1 cellular context compared by ENCODE assay signal in the genomic region with DNA sequence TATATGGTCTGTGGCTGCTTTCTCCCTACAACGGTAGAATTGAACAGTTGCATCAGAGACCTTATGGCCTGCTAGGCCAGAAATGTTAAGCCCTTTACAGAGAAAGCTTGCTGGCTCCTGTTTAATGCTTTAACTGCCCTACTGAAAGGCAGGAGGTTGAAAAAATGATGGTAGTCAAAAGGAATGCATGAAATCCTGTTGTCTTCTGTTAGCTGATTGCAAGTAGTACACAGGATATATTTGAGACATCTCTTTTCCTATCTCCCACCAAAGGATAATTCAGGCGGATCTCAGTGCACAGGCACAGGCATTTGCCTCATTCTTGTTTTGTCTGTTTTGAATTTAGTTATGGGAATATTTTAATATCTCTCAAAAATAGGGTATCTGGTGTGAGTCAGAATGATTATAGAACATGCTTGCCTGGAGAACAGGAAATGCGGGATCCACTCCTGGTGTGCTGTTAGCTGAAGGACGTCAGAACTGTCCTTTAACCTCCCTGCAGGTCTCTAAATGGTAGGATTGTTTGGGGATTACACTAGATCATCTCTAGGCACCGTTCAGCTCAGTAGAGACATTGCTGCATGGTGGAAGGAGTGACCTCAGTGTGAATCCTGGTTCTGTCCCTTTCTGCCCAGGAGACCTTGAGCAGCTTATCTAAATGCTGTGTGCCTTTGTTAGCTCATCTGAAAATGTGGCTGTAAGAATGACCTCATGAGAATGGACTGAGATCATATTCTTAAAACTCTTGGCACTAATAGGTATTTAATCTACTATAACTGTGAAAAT.
TF ChIP-seq lines count a peak whose summit lies in the region.

No MANE protein-coding gene starts in this region.

TF ChIP-seq in HepG2, 621 proteins besides CTCF, POLR2A, EP300 and RAD21 (continued from another document and continues in another):
- TF ChIP-seq, protein P1, sequence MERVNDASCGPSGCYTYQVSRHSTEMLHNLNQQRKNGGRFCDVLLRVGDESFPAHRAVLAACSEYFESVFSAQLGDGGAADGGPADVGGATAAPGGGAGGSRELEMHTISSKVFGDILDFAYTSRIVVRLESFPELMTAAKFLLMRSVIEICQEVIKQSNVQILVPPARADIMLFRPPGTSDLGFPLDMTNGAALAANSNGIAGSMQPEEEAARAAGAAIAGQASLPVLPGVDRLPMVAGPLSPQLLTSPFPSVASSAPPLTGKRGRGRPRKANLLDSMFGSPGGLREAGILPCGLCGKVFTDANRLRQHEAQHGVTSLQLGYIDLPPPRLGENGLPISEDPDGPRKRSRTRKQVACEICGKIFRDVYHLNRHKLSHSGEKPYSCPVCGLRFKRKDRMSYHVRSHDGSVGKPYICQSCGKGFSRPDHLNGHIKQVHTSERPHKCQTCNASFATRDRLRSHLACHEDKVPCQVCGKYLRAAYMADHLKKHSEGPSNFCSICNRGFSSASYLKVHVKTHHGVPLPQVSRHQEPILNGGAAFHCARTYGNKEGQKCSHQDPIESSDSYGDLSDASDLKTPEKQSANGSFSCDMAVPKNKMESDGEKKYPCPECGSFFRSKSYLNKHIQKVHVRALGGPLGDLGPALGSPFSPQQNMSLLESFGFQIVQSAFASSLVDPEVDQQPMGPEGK (CRISPR knock-in tag; IDR thresholded peaks at IDR 0.05), result 0 out of 2 replicates have a peak, but pooled peaks have one; percentile 22
- no peak for TF ChIP-seq NR1H2 (CRISPR knock-in tag; IDR thresholded peaks at IDR 0.05; ENCODE audit: borderline replicate concordance, low read depth)
- TF ChIP-seq GATAD1 (CRISPR knock-in tag; IDR thresholded peaks at IDR 0.05), result no peak
- TF ChIP-seq ZNF543 (CRISPR knock-in tag; IDR thresholded peaks at IDR 0.05), result no peak
- no peak for TF ChIP-seq MIER2 (CRISPR knock-in tag; IDR thresholded peaks at IDR 0.05)
- no peak for TF ChIP-seq HNRNPLL (IDR thresholded peaks at IDR 0.05; ENCODE audit: low read depth, low read length, poor library complexity, severe bottlenecking)
- 0 out of 2 replicates have a peak, but pooled peaks have one; percentile 43 for TF ChIP-seq ZNF280D (CRISPR knock-in tag; IDR thresholded peaks at IDR 0.05)
- peak; percentile 77 for TF ChIP-seq CEBPG (CRISPR knock-in tag; IDR thresholded peaks at IDR 0.05)
- TF ChIP-seq MAFK (conservative IDR thresholded peaks at IDR 0.05 in 1 of 2, IDR thresholded peaks at IDR 0.05 in 1 of 2; ENCODE audit: low read length in 2 of 2), result no peak
- TF ChIP-seq, protein P2, sequence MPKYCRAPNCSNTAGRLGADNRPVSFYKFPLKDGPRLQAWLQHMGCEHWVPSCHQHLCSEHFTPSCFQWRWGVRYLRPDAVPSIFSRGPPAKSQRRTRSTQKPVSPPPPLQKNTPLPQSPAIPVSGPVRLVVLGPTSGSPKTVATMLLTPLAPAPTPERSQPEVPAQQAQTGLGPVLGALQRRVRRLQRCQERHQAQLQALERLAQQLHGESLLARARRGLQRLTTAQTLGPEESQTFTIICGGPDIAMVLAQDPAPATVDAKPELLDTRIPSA (CRISPR knock-in tag; IDR thresholded peaks at IDR 0.05; ENCODE audit: borderline replicate concordance), result no peak
- no peak for TF ChIP-seq FOXJ3 (CRISPR knock-in tag; IDR thresholded peaks at IDR 0.05; ENCODE audit: borderline replicate concordance)
- TF ChIP-seq GABPB1 (CRISPR knock-in tag; IDR thresholded peaks at IDR 0.05), result peak; percentile 22; the same call in 1 of the 2 replicates
- TF ChIP-seq ZHX1 (CRISPR knock-in tag; IDR thresholded peaks at IDR 0.05; ENCODE audit: low read depth), result no peak
- TF ChIP-seq RXRA (CRISPR knock-in tag; IDR thresholded peaks at IDR 0.05), result peak; percentile 43; the same call in 1 of the 2 replicates
- TF ChIP-seq SUZ12 (IDR thresholded peaks at IDR 0.05; ENCODE audit: low read depth, low read length), result no peak
- no peak for TF ChIP-seq BRD4 (CRISPR knock-in tag; IDR thresholded peaks at IDR 0.05)
- no peak for TF ChIP-seq NFE2L2 (IDR thresholded peaks at IDR 0.05; ENCODE audit: low read length)
- no peak for TF ChIP-seq GLI4 (CRISPR knock-in tag; IDR thresholded peaks at IDR 0.05; ENCODE audit: borderline replicate concordance)
- no peak for TF ChIP-seq ADNP (CRISPR knock-in tag; IDR thresholded peaks at IDR 0.05)
- TF ChIP-seq MED8 (CRISPR knock-in tag; IDR thresholded peaks at IDR 0.05; ENCODE audit: insufficient replicate concordance), result no peak
- TF ChIP-seq, protein P3, sequence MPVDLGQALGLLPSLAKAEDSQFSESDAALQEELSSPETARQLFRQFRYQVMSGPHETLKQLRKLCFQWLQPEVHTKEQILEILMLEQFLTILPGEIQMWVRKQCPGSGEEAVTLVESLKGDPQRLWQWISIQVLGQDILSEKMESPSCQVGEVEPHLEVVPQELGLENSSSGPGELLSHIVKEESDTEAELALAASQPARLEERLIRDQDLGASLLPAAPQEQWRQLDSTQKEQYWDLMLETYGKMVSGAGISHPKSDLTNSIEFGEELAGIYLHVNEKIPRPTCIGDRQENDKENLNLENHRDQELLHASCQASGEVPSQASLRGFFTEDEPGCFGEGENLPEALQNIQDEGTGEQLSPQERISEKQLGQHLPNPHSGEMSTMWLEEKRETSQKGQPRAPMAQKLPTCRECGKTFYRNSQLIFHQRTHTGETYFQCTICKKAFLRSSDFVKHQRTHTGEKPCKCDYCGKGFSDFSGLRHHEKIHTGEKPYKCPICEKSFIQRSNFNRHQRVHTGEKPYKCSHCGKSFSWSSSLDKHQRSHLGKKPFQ (CRISPR knock-in tag; IDR thresholded peaks at IDR 0.05; ENCODE audit: insufficient replicate concordance), result peak; percentile 96
- no peak for TF ChIP-seq SYNCRIP (IDR thresholded peaks at IDR 0.05; ENCODE audit: insufficient read depth, low read depth, low read length)
- 0 out of 2 replicates have a peak, but pooled peaks have one; percentile 17 for TF ChIP-seq JUNB (CRISPR knock-in tag; IDR thresholded peaks at IDR 0.05; ENCODE audit: borderline replicate concordance)
- peak; percentile 44; the same call in 1 of the 2 replicates for TF ChIP-seq RBFOX2 (IDR thresholded peaks at IDR 0.05; ENCODE audit: low read depth, low read length)
- TF ChIP-seq, protein P4, sequence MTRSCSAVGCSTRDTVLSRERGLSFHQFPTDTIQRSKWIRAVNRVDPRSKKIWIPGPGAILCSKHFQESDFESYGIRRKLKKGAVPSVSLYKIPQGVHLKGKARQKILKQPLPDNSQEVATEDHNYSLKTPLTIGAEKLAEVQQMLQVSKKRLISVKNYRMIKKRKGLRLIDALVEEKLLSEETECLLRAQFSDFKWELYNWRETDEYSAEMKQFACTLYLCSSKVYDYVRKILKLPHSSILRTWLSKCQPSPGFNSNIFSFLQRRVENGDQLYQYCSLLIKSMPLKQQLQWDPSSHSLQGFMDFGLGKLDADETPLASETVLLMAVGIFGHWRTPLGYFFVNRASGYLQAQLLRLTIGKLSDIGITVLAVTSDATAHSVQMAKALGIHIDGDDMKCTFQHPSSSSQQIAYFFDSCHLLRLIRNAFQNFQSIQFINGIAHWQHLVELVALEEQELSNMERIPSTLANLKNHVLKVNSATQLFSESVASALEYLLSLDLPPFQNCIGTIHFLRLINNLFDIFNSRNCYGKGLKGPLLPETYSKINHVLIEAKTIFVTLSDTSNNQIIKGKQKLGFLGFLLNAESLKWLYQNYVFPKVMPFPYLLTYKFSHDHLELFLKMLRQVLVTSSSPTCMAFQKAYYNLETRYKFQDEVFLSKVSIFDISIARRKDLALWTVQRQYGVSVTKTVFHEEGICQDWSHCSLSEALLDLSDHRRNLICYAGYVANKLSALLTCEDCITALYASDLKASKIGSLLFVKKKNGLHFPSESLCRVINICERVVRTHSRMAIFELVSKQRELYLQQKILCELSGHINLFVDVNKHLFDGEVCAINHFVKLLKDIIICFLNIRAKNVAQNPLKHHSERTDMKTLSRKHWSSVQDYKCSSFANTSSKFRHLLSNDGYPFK (CRISPR knock-in tag; IDR thresholded peaks at IDR 0.05; ENCODE audit: borderline replicate concordance), result no peak
- TF ChIP-seq, protein P5, sequence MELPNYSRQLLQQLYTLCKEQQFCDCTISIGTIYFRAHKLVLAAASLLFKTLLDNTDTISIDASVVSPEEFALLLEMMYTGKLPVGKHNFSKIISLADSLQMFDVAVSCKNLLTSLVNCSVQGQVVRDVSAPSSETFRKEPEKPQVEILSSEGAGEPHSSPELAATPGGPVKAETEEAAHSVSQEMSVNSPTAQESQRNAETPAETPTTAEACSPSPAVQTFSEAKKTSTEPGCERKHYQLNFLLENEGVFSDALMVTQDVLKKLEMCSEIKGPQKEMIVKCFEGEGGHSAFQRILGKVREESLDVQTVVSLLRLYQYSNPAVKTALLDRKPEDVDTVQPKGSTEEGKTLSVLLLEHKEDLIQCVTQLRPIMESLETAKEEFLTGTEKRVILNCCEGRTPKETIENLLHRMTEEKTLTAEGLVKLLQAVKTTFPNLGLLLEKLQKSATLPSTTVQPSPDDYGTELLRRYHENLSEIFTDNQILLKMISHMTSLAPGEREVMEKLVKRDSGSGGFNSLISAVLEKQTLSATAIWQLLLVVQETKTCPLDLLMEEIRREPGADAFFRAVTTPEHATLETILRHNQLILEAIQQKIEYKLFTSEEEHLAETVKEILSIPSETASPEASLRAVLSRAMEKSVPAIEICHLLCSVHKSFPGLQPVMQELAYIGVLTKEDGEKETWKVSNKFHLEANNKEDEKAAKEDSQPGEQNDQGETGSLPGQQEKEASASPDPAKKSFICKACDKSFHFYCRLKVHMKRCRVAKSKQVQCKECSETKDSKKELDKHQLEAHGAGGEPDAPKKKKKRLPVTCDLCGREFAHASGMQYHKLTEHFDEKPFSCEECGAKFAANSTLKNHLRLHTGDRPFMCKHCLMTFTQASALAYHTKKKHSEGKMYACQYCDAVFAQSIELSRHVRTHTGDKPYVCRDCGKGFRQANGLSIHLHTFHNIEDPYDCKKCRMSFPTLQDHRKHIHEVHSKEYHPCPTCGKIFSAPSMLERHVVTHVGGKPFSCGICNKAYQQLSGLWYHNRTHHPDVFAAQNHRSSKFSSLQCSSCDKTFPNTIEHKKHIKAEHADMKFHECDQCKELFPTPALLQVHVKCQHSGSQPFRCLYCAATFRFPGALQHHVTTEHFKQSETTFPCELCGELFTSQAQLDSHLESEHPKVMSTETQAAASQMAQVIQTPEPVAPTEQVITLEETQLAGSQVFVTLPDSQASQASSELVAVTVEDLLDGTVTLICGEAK (IDR thresholded peaks at IDR 0.05), result no peak
- TF ChIP-seq, protein P5 (CRISPR knock-in tag; IDR thresholded peaks at IDR 0.05), result no peak
- TF ChIP-seq SMAD3 (CRISPR knock-in tag; IDR thresholded peaks at IDR 0.05), result no peak
- peak; percentile 35; the same call in 1 of the 2 replicates for TF ChIP-seq ZNF747 (CRISPR knock-in tag; IDR thresholded peaks at IDR 0.05; ENCODE audit: borderline replicate concordance)
- no peak for TF ChIP-seq SOX5 (CRISPR knock-in tag; IDR thresholded peaks at IDR 0.05; ENCODE audit: borderline replicate concordance)
